1 cellular context compared by ENCODE assay signal in the genomic region with DNA sequence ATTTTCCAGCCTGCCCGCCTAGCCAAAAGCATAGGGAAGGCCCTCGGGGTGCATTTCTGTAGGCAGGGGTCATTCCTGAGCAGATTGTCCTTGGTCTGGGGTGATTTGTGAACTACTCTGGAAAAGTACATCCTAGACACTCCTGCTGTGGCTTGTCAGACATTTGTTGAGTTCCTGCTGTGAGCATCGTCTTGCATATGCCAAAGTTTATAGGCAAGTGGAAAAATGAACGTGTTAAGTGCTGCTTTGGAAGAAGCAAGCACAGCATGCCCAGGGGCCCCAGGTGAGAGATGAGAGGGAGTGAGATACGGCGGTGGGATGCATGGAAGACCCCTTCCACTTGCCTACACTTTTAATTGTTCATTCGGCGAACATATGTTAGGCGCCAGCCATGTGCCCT.
TF ChIP-seq lines count a peak whose summit lies in the region.

No MANE protein-coding gene starts in this region.

TF ChIP-seq in H1, 55 proteins besides CTCF, POLR2A, EP300 and RAD21 (continued from another document):
- no peak for TF ChIP-seq CBX5 (IDR thresholded peaks at IDR 0.05; ENCODE audit: low read depth, low read length)
- no peak for TF ChIP-seq GTF2F1 (IDR thresholded peaks at IDR 0.05; ENCODE audit: borderline replicate concordance, low read depth, low read length)
- TF ChIP-seq CHD2 (IDR thresholded peaks at IDR 0.05; ENCODE audit: low read length) = no peak
- no peak for TF ChIP-seq SP2 (IDR thresholded peaks at IDR 0.05; ENCODE audit: low read length)
- no peak for TF ChIP-seq KDM4A (IDR thresholded peaks at IDR 0.05; ENCODE audit: low read depth, low read length, severe bottlenecking)
- TF ChIP-seq RXRA (IDR thresholded peaks at IDR 0.05; ENCODE audit: insufficient read depth, low read depth, low read length) = no peak
- no peak for TF ChIP-seq CEBPB (IDR thresholded peaks at IDR 0.05; ENCODE audit: low read depth, low read length)
- TF ChIP-seq JUN (IDR thresholded peaks at IDR 0.05; ENCODE audit: low read depth, low read length) = no peak
- TF ChIP-seq SIN3A (conservative IDR thresholded peaks at IDR 0.05 in 1 of 2, IDR thresholded peaks at IDR 0.05 in 1 of 2; ENCODE audit: low read depth in 1 of 2, low read length in 2 of 2) = no peak
